Comparison of ENCODE assay signal across 1 cellular context in genomic region chr10:3778708-3779108, GRCh38.
TF ChIP-seq lines count a peak whose summit lies in the region.

No MANE protein-coding gene starts in this region.

TF ChIP-seq in neural cell, 6 proteins besides CTCF, POLR2A, EP300 and RAD21 (continued from another document):
- no peak for TF ChIP-seq REST (IDR thresholded peaks at IDR 0.05; ENCODE audit: borderline replicate concordance)
- no peak for TF ChIP-seq MXI1 (conservative IDR thresholded peaks at IDR 0.05; ENCODE audit: poor library complexity, severe bottlenecking)
- no peak for TF ChIP-seq TAF1 (IDR thresholded peaks at IDR 0.05; ENCODE audit: low read depth)
- TF ChIP-seq SMC3 (conservative IDR thresholded peaks at IDR 0.05; ENCODE audit: poor library complexity): no peak
